Comparison of ENCODE assay signal across 1 cellular context in the genomic region with DNA sequence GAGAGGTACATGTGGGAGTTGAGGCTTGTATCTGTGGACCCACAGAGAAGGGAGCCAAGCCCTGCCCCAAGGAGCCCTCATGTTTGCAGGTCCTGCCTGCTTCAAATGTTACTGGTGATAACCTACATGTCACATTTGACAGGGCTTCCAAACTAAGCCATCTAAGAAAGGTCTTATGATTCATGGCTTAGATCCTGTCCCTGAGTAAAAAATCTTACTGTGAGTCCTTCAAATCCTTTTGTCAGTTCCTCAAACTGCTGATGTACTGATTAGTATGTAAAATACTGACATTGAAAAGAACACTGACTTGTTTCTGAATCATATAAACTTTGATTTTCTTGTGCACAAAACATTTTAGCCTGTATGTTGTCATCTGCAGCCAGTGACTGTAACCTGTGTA.
TF ChIP-seq lines count a peak whose summit lies in the region.

No MANE protein-coding gene starts in this region.

TF ChIP-seq in neural cell, 6 proteins besides CTCF, POLR2A, EP300 and RAD21:
- TF ChIP-seq POLR2AphosphoS5 (IDR thresholded peaks at IDR 0.05), result no peak
- TF ChIP-seq MXI1 (conservative IDR thresholded peaks at IDR 0.05; ENCODE audit: poor library complexity, severe bottlenecking), result no peak
- TF ChIP-seq SMC3 (conservative IDR thresholded peaks at IDR 0.05; ENCODE audit: poor library complexity), result no peak
- no peak for TF ChIP-seq TAF1 (IDR thresholded peaks at IDR 0.05; ENCODE audit: low read depth)
- TF ChIP-seq EZH2 (IDR thresholded peaks at IDR 0.05; ENCODE audit: borderline replicate concordance, insufficient read depth, low read length, poor library complexity, severe bottlenecking), result no peak
- TF ChIP-seq, protein P1, sequence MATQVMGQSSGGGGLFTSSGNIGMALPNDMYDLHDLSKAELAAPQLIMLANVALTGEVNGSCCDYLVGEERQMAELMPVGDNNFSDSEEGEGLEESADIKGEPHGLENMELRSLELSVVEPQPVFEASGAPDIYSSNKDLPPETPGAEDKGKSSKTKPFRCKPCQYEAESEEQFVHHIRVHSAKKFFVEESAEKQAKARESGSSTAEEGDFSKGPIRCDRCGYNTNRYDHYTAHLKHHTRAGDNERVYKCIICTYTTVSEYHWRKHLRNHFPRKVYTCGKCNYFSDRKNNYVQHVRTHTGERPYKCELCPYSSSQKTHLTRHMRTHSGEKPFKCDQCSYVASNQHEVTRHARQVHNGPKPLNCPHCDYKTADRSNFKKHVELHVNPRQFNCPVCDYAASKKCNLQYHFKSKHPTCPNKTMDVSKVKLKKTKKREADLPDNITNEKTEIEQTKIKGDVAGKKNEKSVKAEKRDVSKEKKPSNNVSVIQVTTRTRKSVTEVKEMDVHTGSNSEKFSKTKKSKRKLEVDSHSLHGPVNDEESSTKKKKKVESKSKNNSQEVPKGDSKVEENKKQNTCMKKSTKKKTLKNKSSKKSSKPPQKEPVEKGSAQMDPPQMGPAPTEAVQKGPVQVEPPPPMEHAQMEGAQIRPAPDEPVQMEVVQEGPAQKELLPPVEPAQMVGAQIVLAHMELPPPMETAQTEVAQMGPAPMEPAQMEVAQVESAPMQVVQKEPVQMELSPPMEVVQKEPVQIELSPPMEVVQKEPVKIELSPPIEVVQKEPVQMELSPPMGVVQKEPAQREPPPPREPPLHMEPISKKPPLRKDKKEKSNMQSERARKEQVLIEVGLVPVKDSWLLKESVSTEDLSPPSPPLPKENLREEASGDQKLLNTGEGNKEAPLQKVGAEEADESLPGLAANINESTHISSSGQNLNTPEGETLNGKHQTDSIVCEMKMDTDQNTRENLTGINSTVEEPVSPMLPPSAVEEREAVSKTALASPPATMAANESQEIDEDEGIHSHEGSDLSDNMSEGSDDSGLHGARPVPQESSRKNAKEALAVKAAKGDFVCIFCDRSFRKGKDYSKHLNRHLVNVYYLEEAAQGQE (IDR thresholded peaks at IDR 0.05; ENCODE audit: borderline replicate concordance), result no peak
